Comparison of ENCODE assay signal across 29 cellular contexts in the genomic region with DNA sequence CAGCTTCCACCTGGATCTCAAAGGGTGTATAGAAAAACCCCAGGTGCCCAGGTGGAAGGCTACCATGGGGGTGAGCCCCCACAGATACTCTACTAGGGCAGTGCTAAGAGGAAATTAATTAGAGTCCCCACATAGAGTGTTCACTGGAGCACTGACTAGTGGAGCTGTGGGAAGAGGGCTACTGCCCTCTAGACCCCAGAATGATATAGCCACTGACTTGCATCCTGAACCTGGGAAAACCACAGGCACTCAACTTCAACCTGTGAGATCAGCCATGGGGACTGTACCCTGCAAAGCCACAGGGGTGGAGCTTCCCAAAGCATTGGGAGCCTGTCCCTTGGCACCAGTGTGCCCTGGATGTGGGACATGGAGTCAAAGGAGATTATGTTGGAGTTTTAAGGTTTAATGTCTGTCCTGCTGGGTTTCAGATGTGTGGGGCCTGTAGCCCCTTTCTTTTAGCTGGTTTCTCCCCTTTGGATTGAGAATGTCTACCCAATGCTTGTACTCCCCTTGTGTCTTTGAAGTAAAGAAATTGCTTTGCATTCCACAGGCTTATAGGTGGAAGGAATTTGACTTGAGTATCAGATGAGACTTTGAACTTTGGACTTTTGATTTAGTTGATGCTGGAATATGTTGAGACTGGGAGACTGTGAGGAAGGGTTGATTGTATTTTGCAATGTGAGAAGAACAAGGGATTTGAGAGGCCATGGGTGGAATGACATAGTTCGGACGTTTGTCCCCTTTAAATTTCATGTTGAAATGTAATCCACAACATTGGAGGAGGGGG.
"Had no signal": no experiment of that assay in that cellular context is flagged by ENCODE, and none has a peak within 500 bp of the region (broad histone marks: within the 10 kb centered on the region; RNA-seq: fewer than 3 reads in every experiment).

No MANE protein-coding gene starts in this region.

- H3K4me1 Mint-ChIP-seq: activated CD8-positive, alpha-beta memory T cell treated with anti-CD3 and anti-CD28 coated beads, Interleukin-2, amount 10 ng/mL, durations not matched to agents 7 days and 5 days had no signal

- H3K9me3 ChIP-seq: SK-N-SH had no signal

- H3K4me3 Mint-ChIP-seq: activated CD8-positive, alpha-beta memory T cell treated with anti-CD3 and anti-CD28 coated beads, Interleukin-2, amount 10 ng/mL, durations not matched to agents 7 days and 5 days; activated naive CD4-positive, alpha-beta T cell treated with anti-CD3 and anti-CD28 coated beads, Interleukin-2, amount 50 U/mL, for 24 hours; activated T-cell treated with anti-CD3 and anti-CD28 coated beads, Interleukin-2, amount 50 U/mL, for 24 hours; activated T-helper 1 cell treated with anti-CD3 and anti-CD28 coated beads, Interleukin-12 subunit alpha, Interleukin-12 subunit beta, Interleukin-2, Interleukin-4 antibody, amounts not matched to agents 30 ng/mL and 10 ng/mL and 1 ng/mL, durations not matched to agents 14 hours and 24 hours and 36 hours; T-helper 1 cell treated with Interleukin-12 subunit alpha and Interleukin-12 subunit beta and Interleukin-4 antibody, amounts not matched to agents 30 μg/mL and 1 μg/mL, for 36 hours had no signal

- H3K4me3 ChIP-seq: breast epithelium, MG63, Peyer's patch, SJCRH30 had no signal

- H3K27ac Mint-ChIP-seq: activated CD8-positive, alpha-beta memory T cell treated with anti-CD3 and anti-CD28 coated beads, Interleukin-2, amount 10 ng/mL, durations not matched to agents 7 days and 5 days; activated naive CD4-positive, alpha-beta T cell treated with anti-CD3 and anti-CD28 coated beads, Interleukin-2, amount 50 U/mL, for 24 hours; activated T-cell treated with anti-CD3 and anti-CD28 coated beads, Interleukin-2, amount 50 U/mL, for 24 hours; activated T-helper 1 cell treated with anti-CD3 and anti-CD28 coated beads, Interleukin-12 subunit alpha, Interleukin-12 subunit beta, Interleukin-2, Interleukin-4 antibody, amounts not matched to agents 30 ng/mL and 10 ng/mL and 1 ng/mL, durations not matched to agents 14 hours and 24 hours and 36 hours; T-helper 1 cell treated with Interleukin-12 subunit alpha and Interleukin-12 subunit beta and Interleukin-4 antibody, amounts not matched to agents 30 μg/mL and 1 μg/mL, for 36 hours had no signal

- H3K27me3 ChIP-seq: breast epithelium, MG63, Peyer's patch, SJCRH30 had no signal

- H3K36me3 ChIP-seq: breast epithelium, MG63, Peyer's patch, SJCRH30 had no signal

- ATAC-seq: activated CD8-positive, alpha-beta memory T cell treated with anti-CD3 and anti-CD28 coated beads, Interleukin-2, amount 10 ng/mL, durations not matched to agents 7 days and 5 days had no signal

- H3K4me1 ChIP-seq: breast epithelium, SJCRH30 had no signal

- H3K27me3 Mint-ChIP-seq: activated CD8-positive, alpha-beta memory T cell treated with anti-CD3 and anti-CD28 coated beads, Interleukin-2, amount 10 ng/mL, durations not matched to agents 7 days and 5 days; activated naive CD4-positive, alpha-beta T cell treated with anti-CD3 and anti-CD28 coated beads, Interleukin-2, amount 50 U/mL, for 24 hours; activated T-cell treated with anti-CD3 and anti-CD28 coated beads, Interleukin-2, amount 50 U/mL, for 24 hours had no signal

- DNase-seq: activated CD4-positive, alpha-beta T cell treated with anti-CD3 and anti-CD28 coated beads for 48 hours; activated CD4-positive, alpha-beta T cell treated with anti-CD3 and anti-CD28 coated beads, Interleukin-2, amount 50 U/mL, for 4 hours; activated CD4-positive, CD25-positive, alpha-beta regulatory T cell treated with anti-CD3 and anti-CD28 coated beads, Interleukin-2, amount 50 U/mL, for 72 hours; activated CD8-positive, alpha-beta memory T cell treated with anti-CD3 and anti-CD28 coated beads, Interleukin-2, amount 10 ng/mL, durations not matched to agents 7 days and 5 days; activated effector memory CD4-positive, alpha-beta T cell treated with Interleukin-2 at 50 U/mL for 16 hours; activated naive CD4-positive, alpha-beta T cell; activated T-cell treated with anti-CD3 and anti-CD28 coated beads, Interleukin-2, amount 50 U/mL, for 24 hours; aorta; central memory CD4-positive, alpha-beta T cell; MG63; MV-4-11; NCI-H1092 treated with DMSO at 0.1 percent for 48 hours; NCI-H1417 treated with DMSO at 0.1 percent for 48 hours; NCI-H1694 treated with DMSO at 0.1 percent for 48 hours; NCI-H2029 treated with DMSO at 0.1 percent for 48 hours; NCI-H345; NCI-H510A; NCI-H526 treated with DMSO at 0.1 percent for 48 hours; NCI-H82; NK-92 treated with Interleukin-12 subunit alpha and Interleukin-12 subunit beta, amount 100 ng/mL, for 24 hours; Peyer's patch; Right ventricle myocardium superior; SJCRH30; SK-N-SH; SW 1271 had no signal
